19 cellular contexts compared by ENCODE assay signal in the genomic region with DNA sequence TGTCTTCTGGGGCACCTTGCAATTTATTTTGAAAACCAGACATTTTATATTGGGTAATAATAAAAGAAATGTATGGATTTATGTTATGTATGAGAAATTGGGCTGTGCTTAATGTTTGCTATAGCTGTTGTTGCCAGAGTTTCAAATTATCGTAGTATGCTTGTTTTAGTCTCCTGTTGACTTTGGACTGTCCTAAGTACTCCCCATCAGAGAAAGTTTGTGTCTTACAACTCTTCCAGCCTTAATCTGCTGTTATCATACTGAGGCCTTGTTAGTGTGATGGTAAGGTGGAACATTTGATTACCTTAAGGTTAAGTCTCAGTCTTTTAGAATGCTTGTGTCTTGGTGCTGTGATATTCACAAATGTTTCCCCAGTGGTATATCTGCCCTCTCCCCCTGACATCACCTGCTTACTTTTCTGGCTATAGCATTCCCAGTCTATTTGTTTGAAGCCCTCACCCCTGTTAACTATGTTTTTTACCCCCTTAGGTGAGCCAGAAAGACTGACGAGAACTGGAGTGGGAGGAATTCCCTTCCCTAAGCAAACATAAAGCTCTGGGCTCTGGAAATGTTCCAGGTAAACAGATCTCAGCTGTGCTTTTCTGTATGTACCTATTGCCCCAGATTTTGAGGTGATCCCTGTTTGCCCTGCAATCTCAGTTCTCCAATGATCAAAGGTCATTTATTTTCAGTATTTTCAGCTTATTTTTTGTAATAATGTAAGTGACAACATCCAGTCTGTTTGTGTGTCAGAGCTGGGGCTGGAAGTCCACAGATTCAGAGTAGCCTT.
A peak's percentile ranks its signal among the peaks of the same experiment; 100 is the strongest.
DNase-seq lines count a peak whose midpoint lies in the region; ATAC-seq, FAIRE-seq and TF ChIP-seq lines count a peak whose summit lies in the region.
"Had no signal": no experiment of that assay in that cellular context is flagged by ENCODE, and none has a peak within 500 bp of the region (broad histone marks: within the 10 kb centered on the region; RNA-seq: fewer than 3 reads in every experiment).

No MANE protein-coding gene starts in this region.

- H3K27ac Mint-ChIP-seq in Caco-2 (ENCODE audit: unreplicated experiment), result no peak overlapping the region
- H3K27ac Mint-ChIP-seq in activated naive CD4-positive, alpha-beta T cell treated with anti-CD3 and anti-CD28 coated beads for 36 hours, result no peak overlapping the region
- H3K27ac Mint-ChIP-seq: CD8-positive, alpha-beta T cell; HFFc6; T-helper 17 cell had no signal

- H3K27me3 Mint-ChIP-seq in Caco-2 (ENCODE audit: insufficient read depth, unreplicated experiment), result no peaks in the 10 kb centered on the region
- peaks cover 4% of the 10 kb centered on the region for H3K27me3 Mint-ChIP-seq in activated naive CD4-positive, alpha-beta T cell treated with anti-CD3 and anti-CD28 coated beads for 36 hours (ENCODE audit: low read depth)
- H3K27me3 Mint-ChIP-seq: T-helper 17 cell had no signal

- H3K9me3 ChIP-seq in hepatocyte (ENCODE audit: low read depth) (no peaks in the 10 kb centered on the region), Caco-2 (no peaks in the 10 kb centered on the region)
- H3K9me3 ChIP-seq: SJCRH30 had no signal

- H3K4me3 Mint-ChIP-seq in Caco-2 (ENCODE audit: unreplicated experiment), result no peak overlapping the region
- H3K4me3 Mint-ChIP-seq in activated naive CD4-positive, alpha-beta T cell treated with anti-CD3 and anti-CD28 coated beads for 36 hours, result no peak overlapping the region
- H3K4me3 Mint-ChIP-seq: CD8-positive, alpha-beta T cell; HFFc6; T-helper 17 cell had no signal

- H3K36me3 Mint-ChIP-seq in Caco-2 (ENCODE audit: insufficient read depth, unreplicated experiment), result no peaks in the 10 kb centered on the region
- no peaks in the 10 kb centered on the region for H3K36me3 Mint-ChIP-seq in activated naive CD4-positive, alpha-beta T cell treated with anti-CD3 and anti-CD28 coated beads for 36 hours (ENCODE audit: low read depth)
- H3K36me3 Mint-ChIP-seq: CD8-positive, alpha-beta T cell had no signal

- no peak for ATAC-seq in Right ventricle myocardium inferior
- ATAC-seq: CD8-positive, alpha-beta T cell; T-helper 17 cell had no signal

- H3K79me2 ChIP-seq in hepatocyte, result no peaks in the 10 kb centered on the region

- peak overlapping the region; percentile 47 for H3K27ac ChIP-seq in hepatocyte
- H3K27ac ChIP-seq: KMS-11, SJCRH30 had no signal

- BruUV-seq in Caco-2 (replicated peaks; lab: Mats Ljungman, UMichigan), result no TSS peak

- peak; percentile 9 for FAIRE-seq in GM12891 (lab: Jason Lieb, UNC)
- FAIRE-seq: H54 had no signal

- no peaks in the 10 kb centered on the region for H3K9me2 ChIP-seq in hepatocyte (replicated peaks; ENCODE audit: insufficient read depth)

- no peaks in the 10 kb centered on the region for H3K27me3 ChIP-seq in hepatocyte
- no peaks in the 10 kb centered on the region for H3K27me3 ChIP-seq in Caco-2 (replicated peaks; ENCODE audit: control insufficient read depth, insufficient read depth, low read length)
- H3K27me3 ChIP-seq: SJCRH30 had no signal

- DNase-seq in NCI-H1092 treated with DMSO at 0.1 percent for 48 hours (lab: John Stamatoyannopoulos, UW), result peak; percentile 27
- DNase-seq in NCI-H1092 (lab: John Stamatoyannopoulos, UW), result no peak
- no peak for DNase-seq in GM12891 (ENCODE audit: insufficient read length, low spot score)
- peak; percentile 86 for DNase-seq in NCI-H748 (lab: John Stamatoyannopoulos, UW; ENCODE audit: unreplicated experiment)
- peak; percentile 31 for DNase-seq in hepatocyte (ENCODE audit: low spot score)
- no peak for DNase-seq in Right ventricle myocardium inferior (ENCODE audit: missing footprints)
- DNase-seq in Caco-2, result no peak
- DNase-seq in activated naive CD4-positive, alpha-beta T cell treated with anti-CD3 and anti-CD28 coated beads for 36 hours, result no peak
- DNase-seq: 8988T; CD8-positive, alpha-beta T cell; HFFc6; NCI-H1048; NCI-H187; NCI-H446; RPMI8226; SJCRH30; T-helper 17 cell had no signal

- intact Hi-C loops in Right ventricle myocardium inferior (cut with DNase I) (no loop called here), Caco-2 (cut with micrococcal nuclease; ENCODE audit: unreplicated experiment) (no loop called here)
- intact Hi-C loops in activated naive CD4-positive, alpha-beta T cell treated with anti-CD3 and anti-CD28 coated beads for 36 hours (cut with micrococcal nuclease), result no loop called here

- H3K4me3 ChIP-seq in hepatocyte, result no peak overlapping the region
- H3K4me3 ChIP-seq in Caco-2 (ENCODE audit: low read depth, low read length), result no peak overlapping the region
- H3K4me3 ChIP-seq: SJCRH30 had no signal

- no peak overlapping the region for H2AFZ ChIP-seq in hepatocyte

- H3K9me3 Mint-ChIP-seq in Caco-2 (ENCODE audit: unreplicated experiment), result peaks cover 14% of the 10 kb centered on the region
- H3K9me3 Mint-ChIP-seq in activated naive CD4-positive, alpha-beta T cell treated with anti-CD3 and anti-CD28 coated beads for 36 hours, result peaks cover 3% of the 10 kb centered on the region

- no peaks in the 10 kb centered on the region for H3K36me3 ChIP-seq in hepatocyte (replicated peaks; ENCODE audit: insufficient read depth, low read depth)
- no peaks in the 10 kb centered on the region for H3K36me3 ChIP-seq in Caco-2 (ENCODE audit: control insufficient read depth, insufficient read depth, low read length)
- H3K36me3 ChIP-seq: SJCRH30 had no signal

- no peaks in the 10 kb centered on the region for H4K20me1 ChIP-seq in hepatocyte (ENCODE audit: insufficient read depth, poor library complexity, severe bottlenecking)

- TF ChIP-seq CTCF in hepatocyte (IDR thresholded peaks at IDR 0.05; ENCODE audit: poor library complexity) (no peak), Caco-2 (IDR thresholded peaks at IDR 0.05; ENCODE audit: insufficient read depth in 1 of 2, low read depth in 1 of 2, low read length in 1 of 2, severe bottlenecking in 1 of 2, unreplicated experiment in 1 of 2) (no peak)

- TF ChIP-seq POLR2A in GM12891 (IDR thresholded peaks at IDR 0.05; ENCODE audit: low read depth, low read length), result no peak

- POLR2A ChIA-PET in Caco-2 (lab: Charles Lee), result interaction anchor here (0.5 kb wide), 1 partner anchor 440 kb away, joined by 4 read pairs; no protein-coding TSS in a partner anchor

- H3K4me2 ChIP-seq in hepatocyte, result no peak overlapping the region
- H3K4me2 ChIP-seq: KMS-11 had no signal

- CTCF ChIA-PET in Caco-2 (lab: Charles Lee), result interaction anchor here (1.0 kb wide), 1 partner anchor 9 kb away, joined by 5 read pairs; no protein-coding TSS in a partner anchor
- CTCF ChIA-PET in activated naive CD4-positive, alpha-beta T cell treated with anti-CD3 and anti-CD28 coated beads for 36 hours (lab: Charles Lee), result interaction anchor here (0.6 kb wide), 1 partner anchor 912 kb away, joined by 5 read pairs; no protein-coding TSS in a partner anchor

- WGBS in hepatocyte (ENCODE audit: low lambda C conversion rate, missing lambda C conversion rate), result 73% methylated on average over 2 of the region's 2 CpGs

- H3K4me1 ChIP-seq in hepatocyte (ENCODE audit: insufficient read depth) (no peaks in the 10 kb centered on the region), Caco-2 (no peaks in the 10 kb centered on the region; the same call in 1 of the 2 replicates)
- H3K4me1 ChIP-seq: SJCRH30 had no signal

- H3K4me1 Mint-ChIP-seq in Caco-2 (ENCODE audit: low read depth, unreplicated experiment), result peaks cover 7% of the 10 kb centered on the region
- no peaks in the 10 kb centered on the region for H3K4me1 Mint-ChIP-seq in activated naive CD4-positive, alpha-beta T cell treated with anti-CD3 and anti-CD28 coated beads for 36 hours (ENCODE audit: low read depth)
- H3K4me1 Mint-ChIP-seq: T-helper 17 cell had no signal

TF ChIP-seq in GM12891, 5 proteins besides CTCF, POLR2A, EP300 and RAD21:
- TF ChIP-seq PAX5 (IDR thresholded peaks at IDR 0.05; ENCODE audit: insufficient read depth, low read length, severe bottlenecking) (no peak), POLR2AphosphoS5 (IDR thresholded peaks at IDR 0.05; ENCODE audit: low read depth, low read length) (no peak), TAF1 (IDR thresholded peaks at IDR 0.05; ENCODE audit: low read depth, low read length) (no peak), SPI1 (IDR thresholded peaks at IDR 0.05; ENCODE audit: low read depth, low read length) (no peak), POU2F2 (IDR thresholded peaks at IDR 0.05; ENCODE audit: low read depth, low read length) (no peak)

Comparison
In these comparisons a context has a peak if more than half of its experiments do, and no peak if none do; other contexts are left out.
1. DNase-seq: peak in NCI-H1092 treated with DMSO at 0.1 percent for 48 hours (single experiment), NCI-H748 (single experiment) and hepatocyte (single experiment); none in NCI-H1092 (single experiment), GM12891 (single experiment), Right ventricle myocardium inferior (single experiment), Caco-2 (0 of 2) and activated naive CD4-positive, alpha-beta T cell treated with anti-CD3 and anti-CD28 coated beads for 36 hours (single experiment).